1 cellular context compared by ENCODE assay signal in the genomic region with DNA sequence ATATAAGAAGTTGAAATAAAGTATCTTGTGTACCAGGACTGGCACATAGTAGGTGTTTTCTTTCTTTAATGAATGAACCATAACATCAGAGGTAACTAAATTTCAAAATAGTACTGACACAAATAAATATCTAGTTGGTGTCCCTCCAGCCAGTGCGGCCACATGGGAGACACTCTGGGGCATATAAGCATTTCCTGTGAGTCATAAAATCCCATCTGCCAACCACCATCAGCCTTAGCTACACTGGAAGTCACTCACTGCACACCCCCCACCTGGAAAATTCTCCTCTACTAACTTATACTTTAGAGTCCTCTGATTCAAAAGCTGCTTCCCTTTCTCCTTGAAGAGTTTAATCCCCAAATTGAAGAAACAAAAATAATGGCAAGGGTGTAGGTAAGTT.
A peak's percentile ranks its signal among the peaks of the same experiment; 100 is the strongest.
TF ChIP-seq lines count a peak whose summit lies in the region.

No MANE protein-coding gene starts in this region.

TF ChIP-seq in endothelial cell of umbilical vein, 7 proteins besides CTCF, POLR2A, EP300 and RAD21:
- TF ChIP-seq FOS (IDR thresholded peaks at IDR 0.05; ENCODE audit: borderline replicate concordance, insufficient read depth, low read length), result peak; percentile 39
- TF ChIP-seq, protein P1, sequence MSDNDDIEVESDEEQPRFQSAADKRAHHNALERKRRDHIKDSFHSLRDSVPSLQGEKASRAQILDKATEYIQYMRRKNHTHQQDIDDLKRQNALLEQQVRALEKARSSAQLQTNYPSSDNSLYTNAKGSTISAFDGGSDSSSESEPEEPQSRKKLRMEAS (IDR thresholded peaks at IDR 0.05; ENCODE audit: insufficient read depth, insufficient read length), result no peak
